17 cellular contexts compared by ENCODE assay signal in genomic region chr7:108614903-108615302, GRCh38. TPM values are rescaled to one million over a fixed set of nuclear protein-coding genes. Genes with fewer than 3 reads are reported as not detected.
DNase-seq lines count a peak whose midpoint lies in the region; ATAC-seq and TF ChIP-seq lines count a peak whose summit lies in the region.
"Had no signal": no experiment of that assay in that cellular context is flagged by ENCODE, and none has a peak within 500 bp of the region (broad histone marks: within the 10 kb centered on the region; RNA-seq: fewer than 3 reads in every experiment).

No MANE protein-coding gene starts in this region.

- no peaks in the 10 kb centered on the region for H3K9me3 ChIP-seq in HAP-1
- no peaks in the 10 kb centered on the region for H3K9me3 ChIP-seq in right lobe of liver
- H3K9me3 ChIP-seq in sigmoid colon, result no peaks in the 10 kb centered on the region
- H3K9me3 ChIP-seq: MG63 had no signal

- no peaks in the 10 kb centered on the region for H3K27me3 Mint-ChIP-seq in WTC11 (ENCODE audit: low read depth)
- H3K27me3 Mint-ChIP-seq in activated CD4-positive, alpha-beta memory T cell treated with anti-CD3 and anti-CD28 coated beads, Interleukin-2, amount 10 ng/mL, durations not matched to agents 7 days and 5 days, result peaks cover 5% of the 10 kb centered on the region

- WGBS in right lobe of liver (ENCODE audit: insufficient coverage, low coverage, low lambda C conversion rate, missing lambda C conversion rate), result 91% methylated on average over 3 of the region's 3 CpGs
- 90 to 93% methylated on average over 3 of the region's 3 CpGs for WGBS in sigmoid colon, 2 donors

- H3K4me3 Mint-ChIP-seq in WTC11, result no peak overlapping the region
- H3K4me3 Mint-ChIP-seq in activated CD4-positive, alpha-beta memory T cell treated with anti-CD3 and anti-CD28 coated beads, Interleukin-2, amount 10 ng/mL, durations not matched to agents 7 days and 5 days, result no peak overlapping the region
- H3K4me3 Mint-ChIP-seq: CD4-positive, alpha-beta T cell had no signal

- in situ Hi-C loops in HAP-1 (cut with MboI; ENCODE audit: low sequenced_read_pairs), result no loop called here

- no peak overlapping the region for H3K4me3 ChIP-seq in HAP-1
- no peak overlapping the region for H3K4me3 ChIP-seq in right lobe of liver
- H3K4me3 ChIP-seq in sigmoid colon, result no peak overlapping the region
- H3K4me3 ChIP-seq: MG63 had no signal

- H3K36me3 Mint-ChIP-seq in WTC11, result no peaks in the 10 kb centered on the region
- H3K36me3 Mint-ChIP-seq in activated CD4-positive, alpha-beta memory T cell treated with anti-CD3 and anti-CD28 coated beads, Interleukin-2, amount 10 ng/mL, durations not matched to agents 7 days and 5 days (ENCODE audit: low read depth), result no peaks in the 10 kb centered on the region

- no peak overlapping the region for H3K27ac Mint-ChIP-seq in WTC11
- no peak overlapping the region for H3K27ac Mint-ChIP-seq in activated CD4-positive, alpha-beta memory T cell treated with anti-CD3 and anti-CD28 coated beads, Interleukin-2, amount 10 ng/mL, durations not matched to agents 7 days and 5 days
- H3K27ac Mint-ChIP-seq: CD4-positive, alpha-beta T cell had no signal

- intact Hi-C loops in right lobe of liver (cut with DNase I), result no loop called here
- intact Hi-C loops in sigmoid colon (cut with DNase I), result loop anchor here (5.0 kb wide), 1 partner anchor 1037 kb away; no protein-coding TSS in a partner anchor

- TF ChIP-seq POLR2A in right lobe of liver (IDR thresholded peaks at IDR 0.05), result no peak
- no peak for TF ChIP-seq POLR2A in sigmoid colon (IDR thresholded peaks at IDR 0.05)

- CTCF ChIA-PET in WTC11 (lab: Charles Lee), result interaction anchor here (1.0 to 1.1 kb wide), 2 partner anchors 46 to 155 kb away, joined by 3 to 4 read pairs; no protein-coding TSS in a partner anchor
- CTCF ChIA-PET in activated CD4-positive, alpha-beta memory T cell treated with anti-CD3 and anti-CD28 coated beads, Interleukin-2, amount 10 ng/mL, durations not matched to agents 7 days and 5 days (lab: Charles Lee), result no interaction called here

- no peaks in the 10 kb centered on the region for H3K9me3 Mint-ChIP-seq in WTC11
- no peaks in the 10 kb centered on the region for H3K9me3 Mint-ChIP-seq in activated CD4-positive, alpha-beta memory T cell treated with anti-CD3 and anti-CD28 coated beads, Interleukin-2, amount 10 ng/mL, durations not matched to agents 7 days and 5 days
- H3K9me3 Mint-ChIP-seq: CD4-positive, alpha-beta T cell had no signal

- TF ChIP-seq CTCF in C4-2B (conservative IDR thresholded peaks at IDR 0.05) (no peak), WTC11 (IDR thresholded peaks at IDR 0.05) (no peak), right lobe of liver (IDR thresholded peaks at IDR 0.05) (no peak), sigmoid colon (IDR thresholded peaks at IDR 0.05) (no peak)

- H3K27me3 ChIP-seq in HAP-1 (ENCODE audit: low read depth), result peaks cover 6% of the 10 kb centered on the region; the same call in 1 of the 2 replicates
- H3K27me3 ChIP-seq in right lobe of liver, result no peaks in the 10 kb centered on the region
- no peaks in the 10 kb centered on the region for H3K27me3 ChIP-seq in sigmoid colon
- H3K27me3 ChIP-seq: MG63 had no signal

- peak; percentile 69 for ATAC-seq in WTC11
- no peak for ATAC-seq in right lobe of liver
- ATAC-seq: Right ventricle myocardium inferior had no signal

- H3K27ac ChIP-seq in C4-2B (peak overlapping the region; percentile 76; the same call in 1 of the 2 replicates), right lobe of liver (peak overlapping the region in 2 of 3 donors; percentile 79 to 92), sigmoid colon (no peak overlapping the region)

- POLR2A ChIA-PET in WTC11 (lab: Charles Lee), result interaction anchor here (0.6 kb wide), 1 partner anchor 1670 kb away, joined by 8 read pairs; no protein-coding TSS in a partner anchor
- POLR2A ChIA-PET in activated CD4-positive, alpha-beta memory T cell treated with anti-CD3 and anti-CD28 coated beads, Interleukin-2, amount 10 ng/mL, durations not matched to agents 7 days and 5 days (lab: Charles Lee), result no interaction called here

- DNase-seq in HAP-1 (ENCODE audit: low spot score in 2 of 2), result peak; percentile 32 to 70
- DNase-seq in WTC11 (ENCODE audit: low spot score), result no peak
- no peak for DNase-seq in right lobe of liver
- DNase-seq in sigmoid colon, result no peak
- DNase-seq in activated CD4-positive, alpha-beta memory T cell treated with anti-CD3 and anti-CD28 coated beads, Interleukin-2, amount 10 ng/mL, durations not matched to agents 7 days and 5 days, result no peak
- no peak for DNase-seq in SIG-M5 treated with dmso at 0.1 percent for 504 hours (lab: John Stamatoyannopoulos, UW; ENCODE audit: unreplicated experiment)
- DNase-seq: CD4-positive, alpha-beta T cell; DMS153; Kasumi-1; MG63; NCI-H1417; NCI-H187; NCI-H510A treated with DMSO at 0.1 percent for 48 hours; NCI-H82; OCI-M1 had no signal

- peaks cover 39% of the 10 kb centered on the region for H3K4me1 Mint-ChIP-seq in WTC11
- H3K4me1 Mint-ChIP-seq in activated CD4-positive, alpha-beta memory T cell treated with anti-CD3 and anti-CD28 coated beads, Interleukin-2, amount 10 ng/mL, durations not matched to agents 7 days and 5 days, result no peaks in the 10 kb centered on the region

- TF ChIP-seq EP300 in sigmoid colon (IDR thresholded peaks at IDR 0.05), result no peak

- H3K36me3 ChIP-seq in HAP-1 (replicated peaks) (no peaks in the 10 kb centered on the region), right lobe of liver (no peaks in the 10 kb centered on the region), sigmoid colon (no peaks in the 10 kb centered on the region)
- H3K36me3 ChIP-seq: MG63 had no signal

- H3K4me1 ChIP-seq in HAP-1, result peaks cover 7% of the 10 kb centered on the region
- H3K4me1 ChIP-seq in right lobe of liver, result peaks cover 0 to 24% (median 12%) of the 10 kb centered on the region in 4 donors
- H3K4me1 ChIP-seq in sigmoid colon, result no peaks in the 10 kb centered on the region

TF ChIP-seq in WTC11, 78 proteins besides CTCF, POLR2A, EP300 and RAD21 (continues in another document):
- TF ChIP-seq SP1 (CRISPR knock-in tag; conservative IDR thresholded peaks at IDR 0.05) (no peak), CREB1 (CRISPR knock-in tag; IDR thresholded peaks at IDR 0.05) (no peak), CREM (CRISPR knock-in tag; IDR thresholded peaks at IDR 0.05) (no peak), JAZF1 (CRISPR knock-in tag; IDR thresholded peaks at IDR 0.05) (no peak), KAT7 (CRISPR knock-in tag; IDR thresholded peaks at IDR 0.05; ENCODE audit: borderline replicate concordance) (no peak), CBFB (CRISPR knock-in tag; IDR thresholded peaks at IDR 0.05; ENCODE audit: low read depth) (no peak), TP53 (CRISPR knock-in tag; IDR thresholded peaks at IDR 0.05) (no peak), SMAD3 (CRISPR knock-in tag; IDR thresholded peaks at IDR 0.05; ENCODE audit: borderline replicate concordance) (no peak), EMX1 (CRISPR knock-in tag; IDR thresholded peaks at IDR 0.05) (no peak), OVOL2 (CRISPR knock-in tag; IDR thresholded peaks at IDR 0.05; ENCODE audit: borderline replicate concordance) (no peak), HMGXB4 (CRISPR knock-in tag; IDR thresholded peaks at IDR 0.05) (no peak), RORB (CRISPR knock-in tag; IDR thresholded peaks at IDR 0.05) (no peak), JUN (CRISPR knock-in tag; IDR thresholded peaks at IDR 0.05) (no peak)
- TF ChIP-seq, protein P1, sequence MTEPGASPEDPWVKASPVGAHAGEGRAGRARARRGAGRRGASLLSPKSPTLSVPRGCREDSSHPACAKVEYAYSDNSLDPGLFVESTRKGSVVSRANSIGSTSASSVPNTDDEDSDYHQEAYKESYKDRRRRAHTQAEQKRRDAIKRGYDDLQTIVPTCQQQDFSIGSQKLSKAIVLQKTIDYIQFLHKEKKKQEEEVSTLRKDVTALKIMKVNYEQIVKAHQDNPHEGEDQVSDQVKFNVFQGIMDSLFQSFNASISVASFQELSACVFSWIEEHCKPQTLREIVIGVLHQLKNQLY (CRISPR knock-in tag; IDR thresholded peaks at IDR 0.05), result no peak

RNA-seq across cellular contexts. Expression of gene DNAJB9, which starts 45.2 kb away (rescaled TPM):
- total RNA-seq in WTC11 (2021), result 6.6 to 8.2 TPM (median 7.1 TPM) in 3 replicates
- 10 to 100 TPM; 39.1 to 57.0 (median 53.4) TPM for total RNA-seq in right lobe of liver
- total RNA-seq in sigmoid colon, result 10 to 100 TPM; 17.2 to 44.3 (median 33.4) TPM
- 1 to 10 TPM; 7.8 to 9.6 (median 7.9) TPM for polyA plus RNA-seq in sigmoid colon
- total RNA-seq in activated CD4-positive, alpha-beta memory T cell treated with anti-CD3 and anti-CD28 coated beads, Interleukin-2, amount 10 ng/mL, durations not matched to agents 7 days and 5 days, result 10 to 100 TPM; 22.7 to 23.2 TPM

RNA-seq across cellular contexts. Expression of gene THAP5, which starts 45.4 kb away (rescaled TPM):
- 15.5 to 19.5 TPM (median 17.9 TPM) in 3 replicates for total RNA-seq in WTC11 (2021)
- 10 to 100 TPM; 15.5 to 17.9 (median 17.3) TPM for total RNA-seq in right lobe of liver
- total RNA-seq in sigmoid colon, result 10 to 100 TPM; 28.5 to 37.1 (median 31.5) TPM
- polyA plus RNA-seq in sigmoid colon, result 10 to 100 TPM in 1 of 3 donors, 1 to 10 TPM in 2; 9.6 to 12.7 (median 9.7) TPM
- 10 to 100 TPM; 28.7 to 28.8 TPM for total RNA-seq in activated CD4-positive, alpha-beta memory T cell treated with anti-CD3 and anti-CD28 coated beads, Interleukin-2, amount 10 ng/mL, durations not matched to agents 7 days and 5 days

Comparison
In these comparisons a context has a peak if more than half of its experiments do, and no peak if none do; other contexts are left out.
1. H3K27ac ChIP-seq: peak in C4-2B (single experiment) and right lobe of liver (2 of 3); none in sigmoid colon (0 of 4).
2. DNase-seq: peak in HAP-1 (2 of 2); none in WTC11 (single experiment), right lobe of liver (0 of 3), sigmoid colon (single experiment), activated CD4-positive, alpha-beta memory T cell treated with anti-CD3 and anti-CD28 coated beads, Interleukin-2, amount 10 ng/mL, durations not matched to agents 7 days and 5 days (single experiment) and SIG-M5 treated with dmso at 0.1 percent for 504 hours (single experiment).